Comparison of ENCODE assay signal across 1 cellular context in genomic region chr2:101272045-101272784, GRCh38.
A peak's percentile ranks its signal among the peaks of the same experiment; 100 is the strongest.
TF ChIP-seq lines count a peak whose summit lies in the region.

No MANE protein-coding gene starts in this region.

TF ChIP-seq in GM12878, 131 proteins besides CTCF, POLR2A, EP300 and RAD21 (continued from another document):
- no peak for TF ChIP-seq RBBP5 (conservative IDR thresholded peaks at IDR 0.05)
- no peak for TF ChIP-seq USF2 (IDR thresholded peaks at IDR 0.05; ENCODE audit: borderline replicate concordance, low read depth, low read length)
- TF ChIP-seq TCF12 (IDR thresholded peaks at IDR 0.05; ENCODE audit: low read depth, low read length), result no peak
- no peak for TF ChIP-seq MEF2A (IDR thresholded peaks at IDR 0.05; ENCODE audit: insufficient read depth, low read depth, low read length)
- peak; percentile 63; the same call in 1 of the 2 replicates for TF ChIP-seq BACH1 (IDR thresholded peaks at IDR 0.05; ENCODE audit: borderline replicate concordance)
